Comparison of ENCODE assay signal across 1 cellular context in genomic region chr5:132873119-132873929, GRCh38.
TF ChIP-seq lines count a peak whose summit lies in the region.

Gene LEAP2, plus strand, starts transcription at chr5:132873668. Its CDS starts 27 bp downstream, at chr5:132873695.

TF ChIP-seq in HepG2, 621 proteins besides CTCF, POLR2A, EP300 and RAD21 (continued from another document and continues in another):
- TF ChIP-seq MIER3 (CRISPR knock-in tag; IDR thresholded peaks at IDR 0.05; ENCODE audit: borderline replicate concordance), result peak; percentile 60; the same call in 1 of the 2 replicates
- TF ChIP-seq ZNF263 (CRISPR knock-in tag; IDR thresholded peaks at IDR 0.05), result peak; percentile 35; the same call in 1 of the 2 replicates
- TF ChIP-seq PREB (CRISPR knock-in tag; IDR thresholded peaks at IDR 0.05), result no peak
- TF ChIP-seq ZNF577 (CRISPR knock-in tag; IDR thresholded peaks at IDR 0.05; ENCODE audit: borderline replicate concordance, low read depth), result 0 out of 2 replicates have a peak, but pooled peaks have one; percentile 47
- TF ChIP-seq KMT2B (CRISPR knock-in tag; IDR thresholded peaks at IDR 0.05), result peak; percentile 9; the same call in 1 of the 2 replicates
- TF ChIP-seq SP140L (CRISPR knock-in tag; IDR thresholded peaks at IDR 0.05; ENCODE audit: borderline replicate concordance), result no peak
- TF ChIP-seq IKZF1 (IDR thresholded peaks at IDR 0.05), result no peak
- no peak for TF ChIP-seq KLF13 (CRISPR knock-in tag; IDR thresholded peaks at IDR 0.05)
- peak; percentile 95 for TF ChIP-seq ZBTB37 (CRISPR knock-in tag; IDR thresholded peaks at IDR 0.05)
- no peak for TF ChIP-seq MBNL3 (CRISPR knock-in tag; conservative IDR thresholded peaks at IDR 0.05)
- peak; percentile 64; the same call in 1 of the 2 replicates for TF ChIP-seq TFAP4 (IDR thresholded peaks at IDR 0.05; ENCODE audit: borderline replicate concordance, low read depth)
- TF ChIP-seq CCAR2 (optimal IDR thresholded peaks at IDR 0.05; ENCODE audit: low read depth, low read length), result no peak
- TF ChIP-seq PCBP2 (optimal IDR thresholded peaks at IDR 0.05; ENCODE audit: low read depth, low read length, poor library complexity, severe bottlenecking), result no peak
- 0 out of 2 replicates have a peak, but pooled peaks have one; percentile 19 for TF ChIP-seq CSRNP1 (CRISPR knock-in tag; IDR thresholded peaks at IDR 0.05)
- TF ChIP-seq AHDC1 (CRISPR knock-in tag; IDR thresholded peaks at IDR 0.05; ENCODE audit: borderline replicate concordance), result peak; percentile 59
- TF ChIP-seq DPF2 (CRISPR knock-in tag; IDR thresholded peaks at IDR 0.05; ENCODE audit: borderline replicate concordance, low read depth), result no peak; the same call in 1 of the 2 replicates
- 0 out of 2 replicates have a peak, but pooled peaks have one; percentile 16 for TF ChIP-seq ZNF292 (CRISPR knock-in tag; IDR thresholded peaks at IDR 0.05; ENCODE audit: borderline replicate concordance, low read depth)
- TF ChIP-seq SOX13 (IDR thresholded peaks at IDR 0.05), result no peak; the same call in 1 of the 2 replicates
- peak in 1 of 2 experiments; percentile 82; a peak in 2 of 4 replicates for TF ChIP-seq SOX13 (CRISPR knock-in tag; conservative IDR thresholded peaks at IDR 0.05 in 1 of 2, IDR thresholded peaks at IDR 0.05 in 1 of 2)
- TF ChIP-seq SYNCRIP (IDR thresholded peaks at IDR 0.05; ENCODE audit: insufficient read depth, low read depth, low read length), result no peak
- no peak for TF ChIP-seq ZBTB4 (CRISPR knock-in tag; IDR thresholded peaks at IDR 0.05; ENCODE audit: borderline replicate concordance)
- no peak for TF ChIP-seq PCBP1 (IDR thresholded peaks at IDR 0.05; ENCODE audit: borderline replicate concordance, low read depth, low read length)
- TF ChIP-seq DNMT3B (CRISPR knock-in tag; conservative IDR thresholded peaks at IDR 0.05), result no peak
- TF ChIP-seq PRMT3 (CRISPR knock-in tag; IDR thresholded peaks at IDR 0.05; ENCODE audit: borderline replicate concordance, low read depth), result no peak; the same call in 1 of the 2 replicates
- peak; percentile 55; the same call in 1 of the 2 replicates for TF ChIP-seq GFI1 (CRISPR knock-in tag; IDR thresholded peaks at IDR 0.05; ENCODE audit: borderline replicate concordance)
- TF ChIP-seq HNRNPLL (IDR thresholded peaks at IDR 0.05; ENCODE audit: low read depth, low read length, poor library complexity, severe bottlenecking), result no peak
- no peak for TF ChIP-seq ZFP1 (CRISPR knock-in tag; IDR thresholded peaks at IDR 0.05)
- TF ChIP-seq USF2 (IDR thresholded peaks at IDR 0.05; ENCODE audit: low read depth, low read length), result no peak
- TF ChIP-seq USF2 (CRISPR knock-in tag; IDR thresholded peaks at IDR 0.05; ENCODE audit: borderline replicate concordance), result no peak; the same call in 1 of the 2 replicates
- no peak for TF ChIP-seq HOXA5 (CRISPR knock-in tag; IDR thresholded peaks at IDR 0.05)
- 0 out of 2 replicates have a peak, but pooled peaks have one; percentile 1 for TF ChIP-seq E2F2 (CRISPR knock-in tag; IDR thresholded peaks at IDR 0.05; ENCODE audit: borderline replicate concordance)
